Comparison of ENCODE assay signal across 25 cellular contexts in the genomic region with DNA sequence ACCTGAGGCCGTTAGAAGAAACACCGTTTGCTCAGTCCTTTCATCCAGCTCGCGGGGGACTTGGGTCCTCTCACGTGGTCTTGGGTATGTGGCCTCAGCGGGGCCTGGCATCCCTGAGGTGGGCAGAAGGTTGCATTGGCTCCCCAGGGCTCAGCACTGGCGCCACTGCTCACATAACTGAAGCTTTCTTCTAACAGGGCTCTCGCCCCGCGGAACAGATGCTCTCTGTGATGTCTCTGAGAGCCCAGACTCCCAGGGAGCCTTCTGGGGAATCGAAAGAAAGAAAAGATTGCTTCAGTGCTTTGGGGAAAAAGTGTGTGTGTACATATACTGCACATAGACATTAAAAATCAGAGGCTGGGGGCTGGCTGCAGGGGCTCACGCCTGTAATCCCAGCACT.
"Had no signal": no experiment of that assay in that cellular context is flagged by ENCODE, and none has a peak within 500 bp of the region (broad histone marks: within the 10 kb centered on the region; RNA-seq: fewer than 3 reads in every experiment).

No MANE protein-coding gene starts in this region.

- H3K27me3 Mint-ChIP-seq: activated CD8-positive, alpha-beta memory T cell treated with anti-CD3 and anti-CD28 coated beads, Interleukin-2, amount 10 ng/mL, durations not matched to agents 7 days and 5 days; activated naive CD4-positive, alpha-beta T cell treated with anti-CD3 and anti-CD28 coated beads, Interleukin-2, amount 50 U/mL, for 24 hours; activated naive CD8-positive, alpha-beta T cell treated with anti-CD3 and anti-CD28 coated beads, Interleukin-2, amount 50 U/mL, for 24 hours; naive thymus-derived CD4-positive, alpha-beta T cell had no signal

- H3K27ac ChIP-seq: left ventricle myocardium inferior, parathyroid adenoma, right atrium auricular region, testis, transverse colon had no signal

- H3K27ac Mint-ChIP-seq: activated CD8-positive, alpha-beta memory T cell treated with anti-CD3 and anti-CD28 coated beads, Interleukin-2, amount 10 ng/mL, durations not matched to agents 7 days and 5 days; activated CD8-positive, alpha-beta T cell treated with anti-CD3 and anti-CD28 coated beads, Interleukin-2, amount 10 ng/mL, durations not matched to agents 7 days and 5 days; activated naive CD4-positive, alpha-beta T cell treated with anti-CD3 and anti-CD28 coated beads, Interleukin-2, amount 50 U/mL, for 24 hours; activated naive CD8-positive, alpha-beta T cell treated with anti-CD3 and anti-CD28 coated beads, Interleukin-2, amount 50 U/mL, for 24 hours; activated T-helper 2 cell treated with anti-CD3 and anti-CD28 coated beads, Interferon-gamma antibody, Interleukin-2, Interleukin-4, amounts not matched to agents 10 μg/mL and 5 μg/mL and 100 μg/mL, durations not matched to agents 14 hours and 24 hours and 36 hours; mesothelial cell of epicardium; T-helper 1 cell treated with Interleukin-12 subunit alpha and Interleukin-12 subunit beta and Interleukin-4 antibody, amounts not matched to agents 30 μg/mL and 1 μg/mL, for 36 hours had no signal

- H3K4me1 ChIP-seq: parathyroid adenoma, right atrium auricular region, transverse colon had no signal

- H3K4me3 ChIP-seq: left ventricle myocardium inferior, right atrium auricular region, smooth muscle cell, testis, transverse colon had no signal

- DNase-seq: activated CD8-positive, alpha-beta memory T cell treated with anti-CD3 and anti-CD28 coated beads, Interleukin-2, amount 10 ng/mL, durations not matched to agents 7 days and 5 days; activated CD8-positive, alpha-beta T cell treated with anti-CD3 and anti-CD28 coated beads, Interleukin-2, amount 10 ng/mL, durations not matched to agents 7 days and 5 days; activated naive CD8-positive, alpha-beta T cell treated with anti-CD3 and anti-CD28 coated beads, Interleukin-2, amount 50 U/mL, for 24 hours; activated T-cell treated with anti-CD3 and anti-CD28 coated beads, Interleukin-2, amount 50 U/mL, for 48 hours; caudate nucleus; effector CD4-positive, alpha-beta T cell; left ventricle myocardium inferior; mammary epithelial cell; naive thymus-derived CD4-positive, alpha-beta T cell; occipital lobe; stimulated activated CD4-positive, alpha-beta T cell treated with anti-CD3 and anti-CD28 coated beads, Interleukin-15, amount 100 ng/mL, for 24 hours; stimulated activated CD4-positive, alpha-beta T cell treated with anti-CD3 and anti-CD28 coated beads, Interleukin-2, amount 100 ng/mL, for 24 hours; stimulated activated naive CD4-positive, alpha-beta T cell; SW 1271; T1000; testis; transverse colon had no signal

- H3K4me2 ChIP-seq: smooth muscle cell had no signal

- H3K4me1 Mint-ChIP-seq: mesothelial cell of epicardium had no signal

- H3K4me3 Mint-ChIP-seq: activated CD8-positive, alpha-beta memory T cell treated with anti-CD3 and anti-CD28 coated beads, Interleukin-2, amount 10 ng/mL, durations not matched to agents 7 days and 5 days; activated CD8-positive, alpha-beta T cell treated with anti-CD3 and anti-CD28 coated beads, Interleukin-2, amount 10 ng/mL, durations not matched to agents 7 days and 5 days; activated naive CD4-positive, alpha-beta T cell treated with anti-CD3 and anti-CD28 coated beads, Interleukin-2, amount 50 U/mL, for 24 hours; activated naive CD8-positive, alpha-beta T cell treated with anti-CD3 and anti-CD28 coated beads, Interleukin-2, amount 50 U/mL, for 24 hours; mesothelial cell of epicardium; naive thymus-derived CD4-positive, alpha-beta T cell; neural crest cell; T-helper 1 cell treated with Interleukin-12 subunit alpha and Interleukin-12 subunit beta and Interleukin-4 antibody, amounts not matched to agents 30 μg/mL and 1 μg/mL, for 36 hours had no signal

- H2AFZ ChIP-seq: parathyroid adenoma had no signal

- ATAC-seq: activated CD8-positive, alpha-beta memory T cell treated with anti-CD3 and anti-CD28 coated beads, Interleukin-2, amount 10 ng/mL, durations not matched to agents 7 days and 5 days; activated CD8-positive, alpha-beta T cell treated with anti-CD3 and anti-CD28 coated beads, Interleukin-2, amount 10 ng/mL, durations not matched to agents 7 days and 5 days; activated naive CD8-positive, alpha-beta T cell treated with anti-CD3 and anti-CD28 coated beads, Interleukin-2, amount 50 U/mL, for 24 hours; naive thymus-derived CD4-positive, alpha-beta T cell had no signal

- H3K27me3 ChIP-seq: right atrium auricular region, testis, transverse colon had no signal

- H3K9me3 ChIP-seq: testis, transverse colon had no signal

- H3K9me3 Mint-ChIP-seq: activated naive CD4-positive, alpha-beta T cell treated with anti-CD3 and anti-CD28 coated beads, Interleukin-2, amount 50 U/mL, for 24 hours; activated naive CD8-positive, alpha-beta T cell treated with anti-CD3 and anti-CD28 coated beads, Interleukin-2, amount 50 U/mL, for 24 hours had no signal
